ENCODE assay signal across 8 cellular contexts in genomic region chr16:66880288-66881013, GRCh38. TPM values are rescaled to one million over a fixed set of nuclear protein-coding genes. Genes with fewer than 3 reads are reported as not detected.
DNase-seq lines count a peak whose midpoint lies in the region; ATAC-seq and TF ChIP-seq lines count a peak whose summit lies in the region.

PDP2 (plus strand) TSS chr16:66880515; CDS start chr16:66884285, 3,770 bp downstream.

- peak; percentile 96 for ATAC-seq in HG02623 (IDR thresholded peaks at IDR 0.05; ENCODE audit: unreplicated experiment)
- ATAC-seq in activated naive CD8-positive, alpha-beta T cell treated with anti-CD3 and anti-CD28 coated beads, Interleukin-2, amount 10 ng/mL, durations not matched to agents 7 days and 5 days (ENCODE audit: low read depth), result peak; percentile 98
- peak; percentile 99 for ATAC-seq in Right ventricle myocardium inferior

- H3F3A ChIP-seq in SU-DHL-6 (ENCODE audit: insufficient read depth), result no peaks in the 10 kb centered on the region

- H3K36me3 ChIP-seq in SU-DHL-6 (ENCODE audit: low read length) (no peaks in the 10 kb centered on the region), ovary (no peaks in the 10 kb centered on the region), thymus (ENCODE audit: control insufficient read depth, insufficient read depth) (peaks cover 13% of the 10 kb centered on the region)

- H3K4me2 ChIP-seq in SU-DHL-6 (ENCODE audit: low read depth, low read length, poor library complexity, severe bottlenecking), result peak within 1 kb of the TSS; percentile 63

- DNase-seq in GM12864 (ENCODE audit: low read depth), result peak; percentile 81
- peak; percentile 95 for DNase-seq in NCI-H1092 treated with DMSO at 0.1 percent for 48 hours (lab: John Stamatoyannopoulos, UW)
- DNase-seq in activated naive CD8-positive, alpha-beta T cell treated with anti-CD3 and anti-CD28 coated beads, Interleukin-2, amount 10 ng/mL, durations not matched to agents 7 days and 5 days, result peak; percentile 88
- DNase-seq in Right ventricle myocardium inferior (ENCODE audit: missing footprints), result peak; percentile 97
- peak; percentile 94 to 96 (median 95) for DNase-seq in ovary

- 1% methylated on average over 41 to 58 of the region's 58 CpGs for WGBS in ovary, 3 donors
- under 1% methylated on average over 58 of the region's 58 CpGs for WGBS in thymus

- H3K27ac ChIP-seq in SU-DHL-6 (ENCODE audit: low read depth, low read length) (no peak within 1 kb of the TSS), ovary (peak within 1 kb of the TSS; percentile 46 to 77), thymus (ENCODE audit: low read depth) (no peak within 1 kb of the TSS)

- H3K9me2 ChIP-seq in SU-DHL-6 (replicated peaks; ENCODE audit: insufficient read depth, low read length), result no peaks in the 10 kb centered on the region

- H3K79me2 ChIP-seq in SU-DHL-6 (ENCODE audit: insufficient read depth, low read length), result peaks cover 7% of the 10 kb centered on the region; the same call in 1 of the 2 replicates

- H3K9ac ChIP-seq in SU-DHL-6 (ENCODE audit: low read length), result peak within 1 kb of the TSS; percentile 70

- TF ChIP-seq EP300 in ovary (IDR thresholded peaks at IDR 0.05), result no peak

- peak within 1 kb of the TSS; percentile 100 for H3K4me3 Mint-ChIP-seq in activated naive CD8-positive, alpha-beta T cell treated with anti-CD3 and anti-CD28 coated beads, Interleukin-2, amount 10 ng/mL, durations not matched to agents 7 days and 5 days

- H2AFZ ChIP-seq in SU-DHL-6 (ENCODE audit: low read depth, low read length, severe bottlenecking), result peak within 1 kb of the TSS; percentile 84

- peak within 1 kb of the TSS; percentile 99 for H3K27ac Mint-ChIP-seq in activated naive CD8-positive, alpha-beta T cell treated with anti-CD3 and anti-CD28 coated beads, Interleukin-2, amount 10 ng/mL, durations not matched to agents 7 days and 5 days

- H3K4me3 ChIP-seq in GM12864 (ENCODE audit: low read depth, low read length), result peak within 1 kb of the TSS; percentile 94
- peak within 1 kb of the TSS; percentile 78 for H3K4me3 ChIP-seq in SU-DHL-6 (ENCODE audit: insufficient read depth, low read length, poor library complexity, severe bottlenecking)
- peak within 1 kb of the TSS; percentile 62 for H3K4me3 ChIP-seq in ovary
- peak within 1 kb of the TSS; percentile 67 for H3K4me3 ChIP-seq in thymus (ENCODE audit: low read length)

- H3K4me1 Mint-ChIP-seq in activated naive CD8-positive, alpha-beta T cell treated with anti-CD3 and anti-CD28 coated beads, Interleukin-2, amount 10 ng/mL, durations not matched to agents 7 days and 5 days, result peaks cover 38% of the 10 kb centered on the region

- TF ChIP-seq POLR2A in ovary (IDR thresholded peaks at IDR 0.05), result peak; percentile 67

- H3K4me1 ChIP-seq in ovary (ENCODE audit: insufficient read depth) (peaks cover 3% of the 10 kb centered on the region), thymus (ENCODE audit: control insufficient read depth, insufficient read depth, low read length) (peaks cover 10% of the 10 kb centered on the region)

- peaks cover 5% of the 10 kb centered on the region for H3K36me3 Mint-ChIP-seq in activated naive CD8-positive, alpha-beta T cell treated with anti-CD3 and anti-CD28 coated beads, Interleukin-2, amount 10 ng/mL, durations not matched to agents 7 days and 5 days

- TF ChIP-seq CTCF in GM12864 (IDR thresholded peaks at IDR 0.05; ENCODE audit: low read depth, low read length, missing control alignments) (no peak), SU-DHL-6 (IDR thresholded peaks at IDR 0.05; ENCODE audit: insufficient read depth, low read length, poor library complexity, severe bottlenecking) (no peak), ovary (IDR thresholded peaks at IDR 0.05) (peak in 1 of 3 donors; percentile 34)

- H3K9me3 Mint-ChIP-seq in activated naive CD8-positive, alpha-beta T cell treated with anti-CD3 and anti-CD28 coated beads, Interleukin-2, amount 10 ng/mL, durations not matched to agents 7 days and 5 days, result no peaks in the 10 kb centered on the region

- no peaks in the 10 kb centered on the region for H3K27me3 Mint-ChIP-seq in activated naive CD8-positive, alpha-beta T cell treated with anti-CD3 and anti-CD28 coated beads, Interleukin-2, amount 10 ng/mL, durations not matched to agents 7 days and 5 days

- POLR2A ChIA-PET in activated naive CD8-positive, alpha-beta T cell treated with anti-CD3 and anti-CD28 coated beads, Interleukin-2, amount 10 ng/mL, durations not matched to agents 7 days and 5 days (lab: Charles Lee), result interaction anchor here (1.0 to 1.9 kb wide), 9 partner anchors 10 to 295 kb away, joined by 3 to 9 read pairs (median 3); partner anchors contain the start of genes CBFB and NAE1

- intact Hi-C loops in Right ventricle myocardium inferior (cut with DNase I) (no loop called here), ovary (cut with DNase I) (no loop called here)

- H3K27me3 ChIP-seq in SU-DHL-6 (ENCODE audit: low read length) (no peaks in the 10 kb centered on the region), ovary (no peaks in the 10 kb centered on the region), thymus (ENCODE audit: control insufficient read depth, insufficient read depth) (no peaks in the 10 kb centered on the region)

- H3K9me3 ChIP-seq in SU-DHL-6 (ENCODE audit: insufficient read depth, low read length) (no peaks in the 10 kb centered on the region), ovary (no peaks in the 10 kb centered on the region), thymus (ENCODE audit: control insufficient read depth) (no peaks in the 10 kb centered on the region)

- H4K20me1 ChIP-seq in SU-DHL-6 (ENCODE audit: low read depth, low read length), result no peaks in the 10 kb centered on the region

RNA-seq across cellular contexts. Expression of gene PDP2, which starts in this region (rescaled TPM):
- 10 to 100 TPM; 26.6 TPM for total RNA-seq in activated naive CD8-positive, alpha-beta T cell treated with anti-CD3 and anti-CD28 coated beads, Interleukin-2, amount 10 ng/mL, durations not matched to agents 7 days and 5 days
- total RNA-seq in Right ventricle myocardium inferior, result 3.1 TPM
- total RNA-seq in ovary, result 10 to 100 TPM in 5 of 7 donors, 1 to 10 TPM in 2; 3.9 to 23.3 (median 18.5) TPM
- 10 to 100 TPM in 1 of 2 donors, 1 to 10 TPM in 1; 9.4 to 27.9 TPM for polyA plus RNA-seq in ovary
- polyA plus RNA-seq in thymus, result 2.8 TPM

Comparison
In these comparisons a context has a peak if more than half of its experiments do, and no peak if none do; other contexts are left out.
1. H3K27ac ChIP-seq: peak in ovary (2 of 2); none in SU-DHL-6 (single experiment) and thymus (single experiment).
2. Peak in every context shown above with its lines, with median percentiles within 50 percentile points of each other: DNase-seq, H3K4me3 ChIP-seq and ATAC-seq.